10 cellular contexts compared by ENCODE assay signal in genomic region chr16:79093554-79093967, GRCh38.
DNase-seq lines count a peak whose midpoint lies in the region; ATAC-seq and TF ChIP-seq lines count a peak whose summit lies in the region.
"Had no signal": no experiment of that assay in that cellular context is flagged by ENCODE, and none has a peak within 500 bp of the region (broad histone marks: within the 10 kb centered on the region; RNA-seq: fewer than 3 reads in every experiment).

No MANE protein-coding gene starts in this region.

- 75 to 86% methylated on average over 10 of the region's 10 CpGs for WGBS in heart right ventricle, 2 donors
- 54 to 65% methylated on average over 10 of the region's 10 CpGs for WGBS in upper lobe of left lung, 2 donors

- TF ChIP-seq CTCF in heart right ventricle (IDR thresholded peaks at IDR 0.05) (no peak), upper lobe of left lung (IDR thresholded peaks at IDR 0.05) (no peak), uterus (IDR thresholded peaks at IDR 0.05) (no peak)

- H3K4me1 ChIP-seq in heart right ventricle (peaks cover 0 to 56% (median 0%) of the 10 kb centered on the region in 9 donors), upper lobe of left lung (peaks cover 3 to 21% (median 9%) of the 10 kb centered on the region in 4 donors), uterus (no peaks in the 10 kb centered on the region)
- H3K4me1 ChIP-seq: A549, gastrocnemius medialis had no signal

- H3K36me3 ChIP-seq in heart right ventricle (no peaks in the 10 kb centered on the region), upper lobe of left lung (no peaks in the 10 kb centered on the region), uterus (no peaks in the 10 kb centered on the region)
- H3K36me3 ChIP-seq: gastrocnemius medialis had no signal

- H3K9me3 ChIP-seq in heart right ventricle, result no peaks in the 10 kb centered on the region
- no peaks in the 10 kb centered on the region for H3K9me3 ChIP-seq in upper lobe of left lung
- no peaks in the 10 kb centered on the region for H3K9me3 ChIP-seq in uterus
- H3K9me3 ChIP-seq: A549, gastrocnemius medialis had no signal

- peak in 7 of 8 donors; percentile 46 to 73 (median 54) for ATAC-seq in heart right ventricle
- peak; percentile 56 to 83 for ATAC-seq in upper lobe of left lung (ENCODE audit: low FRiP score in 2 of 2)
- no peak for ATAC-seq in HG02610 (IDR thresholded peaks at IDR 0.05; ENCODE audit: unreplicated experiment)
- ATAC-seq: A549, gastrocnemius medialis had no signal

- H3K4me3 ChIP-seq in heart right ventricle (no peak overlapping the region), upper lobe of left lung (no peak overlapping the region), uterus (no peak overlapping the region)
- H3K4me3 ChIP-seq: A549, gastrocnemius medialis had no signal

- peak overlapping the region in 1 of 10 donors; percentile 27 for H3K27ac ChIP-seq in heart right ventricle
- H3K27ac ChIP-seq in upper lobe of left lung, result no peak overlapping the region
- no peak overlapping the region for H3K27ac ChIP-seq in uterus
- H3K27ac ChIP-seq: A549, gastrocnemius medialis had no signal

- TF ChIP-seq POLR2A in upper lobe of left lung (IDR thresholded peaks at IDR 0.05) (no peak), uterus (IDR thresholded peaks at IDR 0.05) (no peak)

- intact Hi-C loops in heart right ventricle (cut with DNase I) (no loop called here), uterus (cut with DNase I; ENCODE audit: low total_unique reads) (no loop called here)

- peaks cover 0 to 5% (median 0%) of the 10 kb centered on the region in 7 donors for H3K27me3 ChIP-seq in heart right ventricle
- no peaks in the 10 kb centered on the region for H3K27me3 ChIP-seq in upper lobe of left lung
- no peaks in the 10 kb centered on the region for H3K27me3 ChIP-seq in uterus
- H3K27me3 ChIP-seq: gastrocnemius medialis had no signal

- DNase-seq in activated T-cell treated with anti-CD3 and anti-CD28 coated beads for 48 hours (ENCODE audit: low read depth) (peak; percentile 38), activated T-cell treated with anti-CD3 and anti-CD28 coated beads for 4 hours (no peak), heart right ventricle (peak in 1 of 2 donors; percentile 23), upper lobe of left lung (peak; percentile 35 to 65), uterus (no peak), NCI-H1436 (lab: John Stamatoyannopoulos, UW) (no peak)
- peak; percentile 20 to 29 for DNase-seq in activated CD4-positive, alpha-beta T cell treated with anti-CD3 and anti-CD28 coated beads for 4 hours

- no peak for TF ChIP-seq EP300 in upper lobe of left lung (IDR thresholded peaks at IDR 0.05)

Comparison
In these comparisons a context has a peak if more than half of its experiments do, and no peak if none do; other contexts are left out.
1. DNase-seq: peak in activated T-cell treated with anti-CD3 and anti-CD28 coated beads for 48 hours (single experiment), activated CD4-positive, alpha-beta T cell treated with anti-CD3 and anti-CD28 coated beads for 4 hours (2 of 2) and upper lobe of left lung (2 of 2); none in activated T-cell treated with anti-CD3 and anti-CD28 coated beads for 4 hours (single experiment), uterus (0 of 2) and NCI-H1436 (single experiment).